Comparison of ENCODE assay signal across 8 cellular contexts in genomic region chr15:27059610-27060202, GRCh38.
A peak's percentile ranks its signal among the peaks of the same experiment; 100 is the strongest.
DNase-seq lines count a peak whose midpoint lies in the region; ATAC-seq and TF ChIP-seq lines count a peak whose summit lies in the region.

No MANE protein-coding gene starts in this region.

- no peaks in the 10 kb centered on the region for H3K36me3 ChIP-seq in thoracic aorta

- POLR2A ChIA-PET in activated CD4-positive, alpha-beta memory T cell treated with anti-CD3 and anti-CD28 coated beads, Interleukin-2, amount 10 ng/mL, durations not matched to agents 7 days and 5 days (lab: Charles Lee): no interaction called here

- no peak overlapping the region for H3K27ac ChIP-seq in C4-2B
- H3K27ac ChIP-seq in thoracic aorta: no peak overlapping the region

- no peak overlapping the region for H3K4me3 Mint-ChIP-seq in activated CD4-positive, alpha-beta memory T cell treated with anti-CD3 and anti-CD28 coated beads, Interleukin-2, amount 10 ng/mL, durations not matched to agents 7 days and 5 days

- H3K4me3 ChIP-seq in thoracic aorta: no peak overlapping the region

- H3K9me3 ChIP-seq in thoracic aorta: no peaks in the 10 kb centered on the region

- H3K27me3 Mint-ChIP-seq in activated CD4-positive, alpha-beta memory T cell treated with anti-CD3 and anti-CD28 coated beads, Interleukin-2, amount 10 ng/mL, durations not matched to agents 7 days and 5 days: no peaks in the 10 kb centered on the region

- TF ChIP-seq CTCF in C4-2B (conservative IDR thresholded peaks at IDR 0.05): peak; percentile 88
- peak; percentile 56 for TF ChIP-seq CTCF in GM12872 (IDR thresholded peaks at IDR 0.05; ENCODE audit: insufficient read depth, low read depth, low read length)
- peak; percentile 18 for TF ChIP-seq CTCF in thoracic aorta (IDR thresholded peaks at IDR 0.05)

- peaks cover 12% of the 10 kb centered on the region for H3K9me3 Mint-ChIP-seq in activated CD4-positive, alpha-beta memory T cell treated with anti-CD3 and anti-CD28 coated beads, Interleukin-2, amount 10 ng/mL, durations not matched to agents 7 days and 5 days

- H3K4me1 ChIP-seq in thoracic aorta (ENCODE audit: control insufficient read depth in 1 of 2, low read depth in 2 of 2): no peaks in the 10 kb centered on the region

- DNase-seq in NCI-H1092 treated with DMSO at 0.1 percent for 48 hours (lab: John Stamatoyannopoulos, UW) (peak; percentile 63), iPS-NIHi11 (ENCODE audit: low spot score) (peak; percentile 88), thoracic aorta (ENCODE audit: low spot score) (no peak)
- peak; percentile 17 for DNase-seq in activated CD4-positive, alpha-beta memory T cell treated with anti-CD3 and anti-CD28 coated beads, Interleukin-2, amount 10 ng/mL, durations not matched to agents 7 days and 5 days
- no peak for DNase-seq in activated naive CD4-positive, alpha-beta T cell treated with Interleukin-2 at 50 U/mL for 16 hours

- no peaks in the 10 kb centered on the region for H3K4me1 Mint-ChIP-seq in activated CD4-positive, alpha-beta memory T cell treated with anti-CD3 and anti-CD28 coated beads, Interleukin-2, amount 10 ng/mL, durations not matched to agents 7 days and 5 days

- no peak overlapping the region for H3K27ac Mint-ChIP-seq in activated CD4-positive, alpha-beta memory T cell treated with anti-CD3 and anti-CD28 coated beads, Interleukin-2, amount 10 ng/mL, durations not matched to agents 7 days and 5 days

- H3K27me3 ChIP-seq in thoracic aorta (replicated peaks; ENCODE audit: insufficient read depth): no peaks in the 10 kb centered on the region

- CTCF ChIA-PET in activated CD4-positive, alpha-beta memory T cell treated with anti-CD3 and anti-CD28 coated beads, Interleukin-2, amount 10 ng/mL, durations not matched to agents 7 days and 5 days (lab: Charles Lee): interaction anchor here (0.7 to 1.0 kb wide), 4 partner anchors 10 to 83 kb away, joined by 3 to 4 read pairs (median 4); no protein-coding TSS in a partner anchor

- no peaks in the 10 kb centered on the region for H3K36me3 Mint-ChIP-seq in activated CD4-positive, alpha-beta memory T cell treated with anti-CD3 and anti-CD28 coated beads, Interleukin-2, amount 10 ng/mL, durations not matched to agents 7 days and 5 days (ENCODE audit: low read depth)

- ATAC-seq in thoracic aorta (ENCODE audit: insufficient number of reproducible peaks, low FRiP score, low read depth): no peak
- no peak for ATAC-seq in GM19351 (IDR thresholded peaks at IDR 0.05; ENCODE audit: unreplicated experiment)

Comparison
In these comparisons a context has a peak if more than half of its experiments do, and no peak if none do; other contexts are left out.
1. CTCF ChIP-seq: peak in every context shown above with its lines; median percentile 88 in C4-2B; 56 in GM12872; 18 in thoracic aorta.
2. DNase-seq: peak in NCI-H1092 treated with DMSO at 0.1 percent for 48 hours (single experiment), activated CD4-positive, alpha-beta memory T cell treated with anti-CD3 and anti-CD28 coated beads, Interleukin-2, amount 10 ng/mL, durations not matched to agents 7 days and 5 days (single experiment) and iPS-NIHi11 (single experiment); none in thoracic aorta (single experiment) and activated naive CD4-positive, alpha-beta T cell treated with Interleukin-2 at 50 U/mL for 16 hours (single experiment).